In genomic region chr2:75432761-75433361, GRCh38 we compare ENCODE assay signal across 10 cellular contexts.
DNase-seq lines count a peak whose midpoint lies in the region; ATAC-seq and TF ChIP-seq lines count a peak whose summit lies in the region.
"Had no signal": no experiment of that assay in that cellular context is flagged by ENCODE, and none has a peak within 500 bp of the region (broad histone marks: within the 10 kb centered on the region; RNA-seq: fewer than 3 reads in every experiment).

No MANE protein-coding gene starts in this region.

- no peaks in the 10 kb centered on the region for H3K79me2 ChIP-seq in SK-N-SH (ENCODE audit: insufficient read depth)

- TF ChIP-seq EP300 in SK-N-SH (IDR thresholded peaks at IDR 0.05; ENCODE audit: borderline replicate concordance in 1 of 2, low read depth in 1 of 2, low read length in 1 of 2): no peak

- DNase-seq in right cardiac atrium: no peak
- DNase-seq in SK-N-SH: no peak
- no peak for DNase-seq in GDM1 (lab: John Stamatoyannopoulos, UW)
- DNase-seq in activated naive CD4-positive, alpha-beta T cell (lab: John Stamatoyannopoulos, UW): no peak
- DNase-seq: adrenal gland had no signal

- H3K4me2 ChIP-seq in BLaER1 treated with 17β-estradiol and CSF1 and Interleukin-3, amounts not matched to agents 10 nM and 100 nM: peak overlapping the region; percentile 22 to 73 (median 53); a peak in 19 of 22 replicates
- H3K4me2 ChIP-seq in SK-N-SH: no peak overlapping the region

- POLR2A ChIA-PET in SK-N-SH (lab: Yijun Ruan, JAX): no interaction called here

- no peaks in the 10 kb centered on the region for H3K27me3 ChIP-seq in BLaER1 treated with 17β-estradiol and CSF1 and Interleukin-3, amounts not matched to agents 10 nM and 100 nM
- H3K27me3 ChIP-seq in ectodermal cell (ENCODE audit: control insufficient read depth, insufficient read depth, low read length, poor library complexity, severe bottlenecking) (no peaks in the 10 kb centered on the region), right cardiac atrium (ENCODE audit: control insufficient read depth, insufficient read depth) (no peaks in the 10 kb centered on the region), SK-N-SH (ENCODE audit: insufficient read depth) (no peaks in the 10 kb centered on the region)
- H3K27me3 ChIP-seq: adrenal gland had no signal

- ATAC-seq in GM19351 (IDR thresholded peaks at IDR 0.05; ENCODE audit: unreplicated experiment): peak; percentile 82
- ATAC-seq in HG03097 (IDR thresholded peaks at IDR 0.05; ENCODE audit: low FRiP score, unreplicated experiment): peak; percentile 72
- ATAC-seq in right cardiac atrium: no peak

- intact Hi-C loops in right cardiac atrium (cut with DNase I): no loop called here

- no peak for TF ChIP-seq CTCF in SK-N-SH (IDR thresholded peaks at IDR 0.05)

- H3K36me3 ChIP-seq in BLaER1 treated with 17β-estradiol and CSF1 and Interleukin-3, amounts not matched to agents 10 nM and 100 nM: no peaks in the 10 kb centered on the region
- H3K36me3 ChIP-seq in ectodermal cell (ENCODE audit: control insufficient read depth, insufficient read depth, low read length): no peaks in the 10 kb centered on the region
- no peaks in the 10 kb centered on the region for H3K36me3 ChIP-seq in SK-N-SH (replicated peaks in 1 of 2; ENCODE audit: control insufficient read depth in 1 of 2, insufficient read depth in 2 of 2, low read length in 1 of 2)
- H3K36me3 ChIP-seq: adrenal gland had no signal

- H3K9me2 ChIP-seq in SK-N-SH: no peaks in the 10 kb centered on the region

- H3F3A ChIP-seq in SK-N-SH (replicated peaks; ENCODE audit: insufficient read depth): no peaks in the 10 kb centered on the region

- TF ChIP-seq RAD21 in SK-N-SH (IDR thresholded peaks at IDR 0.05; ENCODE audit: low read length): no peak

- 73 to 79% methylated on average over 4 of the region's 4 CpGs for WGBS in ectodermal cell, 2 experiments
- WGBS in right cardiac atrium: 78% methylated on average over 4 of the region's 4 CpGs
- WGBS in SK-N-SH (ENCODE audit: low lambda C conversion rate): 75% methylated on average over 4 of the region's 4 CpGs

- H3K27ac ChIP-seq in BLaER1 treated with 17β-estradiol and CSF1 and Interleukin-3, amounts not matched to agents 10 nM and 100 nM: no peak overlapping the region
- H3K27ac ChIP-seq in ectodermal cell (ENCODE audit: insufficient read depth, low read depth, low read length, poor library complexity, severe bottlenecking) (peak overlapping the region; percentile 6), right cardiac atrium (ENCODE audit: low read length) (no peak overlapping the region), SK-N-SH (ENCODE audit: low read depth in 2 of 2, low read length in 1 of 2) (no peak overlapping the region)
- H3K27ac ChIP-seq: adrenal gland, C4-2B had no signal

- H3K9me3 ChIP-seq in BLaER1 treated with 17β-estradiol and CSF1 and Interleukin-3, amounts not matched to agents 10 nM and 100 nM (replicated peaks in 1 of 11): no peaks in the 10 kb centered on the region
- no peaks in the 10 kb centered on the region for H3K9me3 ChIP-seq in ectodermal cell (ENCODE audit: control insufficient read depth, low read length)
- H3K9me3 ChIP-seq in right cardiac atrium (ENCODE audit: control insufficient read depth, low read length): no peaks in the 10 kb centered on the region
- H3K9me3 ChIP-seq in SK-N-SH: no peaks in the 10 kb centered on the region
- H3K9me3 ChIP-seq: adrenal gland had no signal

- H3K4me1 ChIP-seq in BLaER1 treated with 17β-estradiol and CSF1 and Interleukin-3, amounts not matched to agents 10 nM and 100 nM: peaks cover 5 to 32% (median 22%) of the 10 kb centered on the region in 10 experiments; a peak in 18 of 20 replicates
- H3K4me1 ChIP-seq in ectodermal cell (ENCODE audit: control insufficient read depth, insufficient read depth, low read length) (peaks cover 23% of the 10 kb centered on the region), right cardiac atrium (ENCODE audit: control insufficient read depth, insufficient read depth, low read length) (no peaks in the 10 kb centered on the region), SK-N-SH (ENCODE audit: control insufficient read depth in 1 of 2, insufficient read depth in 2 of 2, low read depth in 1 of 2, low read length in 1 of 2) (no peaks in the 10 kb centered on the region; a peak in 2 of 4 replicates)
- H3K4me1 ChIP-seq: adrenal gland had no signal

- H4K20me1 ChIP-seq in BLaER1 treated with 17β-estradiol and CSF1 and Interleukin-3, amounts not matched to agents 10 nM and 100 nM: no peaks in the 10 kb centered on the region
- H4K20me1 ChIP-seq in SK-N-SH (ENCODE audit: insufficient read depth): no peaks in the 10 kb centered on the region

- H3K4me3 ChIP-seq in BLaER1 treated with 17β-estradiol and CSF1 and Interleukin-3, amounts not matched to agents 10 nM and 100 nM: no peak overlapping the region
- H3K4me3 ChIP-seq in ectodermal cell (ENCODE audit: insufficient read depth, low read depth, low read length): no peak overlapping the region
- no peak overlapping the region for H3K4me3 ChIP-seq in right cardiac atrium (ENCODE audit: low read length)
- H3K4me3 ChIP-seq in SK-N-SH (ENCODE audit: low read depth in 2 of 2, low read length in 1 of 2): no peak overlapping the region
- H3K4me3 ChIP-seq: adrenal gland had no signal

- H2AFZ ChIP-seq in SK-N-SH (ENCODE audit: low read depth): no peak overlapping the region

- H3K9ac ChIP-seq in BLaER1 treated with 17β-estradiol and CSF1 and Interleukin-3, amounts not matched to agents 10 nM and 100 nM: no peak overlapping the region
- H3K9ac ChIP-seq in SK-N-SH: no peak overlapping the region

- CTCF ChIA-PET in SK-N-SH (lab: Yijun Ruan, JAX): interaction anchor here (0.7 to 1.7 kb wide), 2 partner anchors 36 to 176 kb away, joined by 3 to 5 read pairs; no protein-coding TSS in a partner anchor

TF ChIP-seq in SK-N-SH, 30 proteins besides CTCF, POLR2A, EP300 and RAD21:
- no peak for TF ChIP-seq REST (IDR thresholded peaks at IDR 0.05; ENCODE audit: low read depth, low read length)

Comparison
In these comparisons a context has a peak if more than half of its experiments do, and no peak if none do; other contexts are left out.
1. ATAC-seq: peak in GM19351 (single experiment) and HG03097 (single experiment); none in right cardiac atrium (0 of 2).